In the genomic region with DNA sequence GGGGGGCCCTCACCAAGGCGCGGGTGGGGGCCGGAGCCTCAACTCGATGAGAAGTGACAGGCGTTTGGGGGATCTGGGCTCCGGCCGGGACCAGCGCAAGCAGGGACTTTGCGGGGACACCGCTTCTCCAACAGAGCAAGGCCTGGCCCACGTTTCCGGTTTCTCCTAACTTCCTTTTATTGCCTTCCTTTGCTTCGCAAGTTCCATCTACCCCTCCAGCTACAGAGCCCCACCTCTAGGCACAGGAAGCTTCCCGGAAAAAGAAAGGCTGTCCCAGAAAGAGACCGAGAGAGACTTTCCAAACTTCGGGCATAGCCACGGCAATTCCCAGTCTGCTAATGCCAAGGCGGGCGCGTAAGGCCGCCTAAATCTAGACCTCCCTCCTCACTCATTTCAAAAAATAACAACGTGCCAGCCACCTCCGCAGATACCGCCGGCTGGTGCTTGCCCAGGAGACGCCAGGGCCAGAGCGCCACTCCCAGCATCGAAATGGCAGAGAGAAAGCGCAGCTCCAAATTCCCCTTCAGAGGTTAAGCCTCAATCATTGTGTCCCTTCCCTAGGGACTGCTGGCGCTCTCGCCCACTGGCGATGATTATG, we compare ENCODE assay signal across 8 cellular contexts. TPM values are rescaled to one million over a fixed set of nuclear protein-coding genes. Genes with fewer than 3 reads are reported as not detected.
DNase-seq lines count a peak whose midpoint lies in the region; ATAC-seq and TF ChIP-seq lines count a peak whose summit lies in the region.
"Had no signal": no experiment of that assay in that cellular context is flagged by ENCODE, and none has a peak within 500 bp of the region (broad histone marks: within the 10 kb centered on the region; RNA-seq: fewer than 3 reads in every experiment).

No MANE protein-coding gene starts in this region.

- H3K79me2 ChIP-seq in osteoblast (ENCODE audit: insufficient read depth, low read length): no peaks in the 10 kb centered on the region

- H3K9me3 ChIP-seq in ES-I3 (ENCODE audit: control insufficient read depth, insufficient read depth, low read length) (no peaks in the 10 kb centered on the region), osteoblast (ENCODE audit: low read depth, low read length) (no peaks in the 10 kb centered on the region)

- H3K4me2 ChIP-seq in osteoblast (ENCODE audit: insufficient read depth, low read length): peak overlapping the region; percentile 39

- H2AFZ ChIP-seq in osteoblast (ENCODE audit: low read length): no peak overlapping the region

- DNase-seq in HL-60 (ENCODE audit: low read depth in 1 of 2, low spot score in 1 of 2) (peak in 1 of 2 experiments; percentile 36), ecto neural progenitor cell (ENCODE audit: low spot score) (peak; percentile 66), osteoblast (ENCODE audit: insufficient read length, low spot score, missing footprints) (peak; percentile 63)
- DNase-seq in stimulated activated CD4-positive, alpha-beta T cell treated with anti-CD3 and anti-CD28 coated beads, Interleukin-4, amount 100 ng/mL, for 24 hours: no peak

- H3K27ac ChIP-seq in HL-60 (replicated peaks) (no peak overlapping the region), osteoblast (ENCODE audit: low read depth, low read length) (no peak overlapping the region)

- ATAC-seq in HG03460 (IDR thresholded peaks at IDR 0.05; ENCODE audit: unreplicated experiment) (no peak), HG03442 (IDR thresholded peaks at IDR 0.05; ENCODE audit: unreplicated experiment) (no peak)
- ATAC-seq: HCT116 had no signal

- H3K4me1 ChIP-seq in ES-I3 (ENCODE audit: insufficient read depth, low read length) (peaks cover 19% of the 10 kb centered on the region), osteoblast (ENCODE audit: insufficient read depth, low read length) (peaks cover 5% of the 10 kb centered on the region)

- TF ChIP-seq CTCF in HL-60 (IDR thresholded peaks at IDR 0.05; ENCODE audit: insufficient read depth, low read length) (no peak), osteoblast (IDR thresholded peaks at IDR 0.05; ENCODE audit: extremely low read depth, low read depth, low read length) (no peak)

- H3K4me3 ChIP-seq in HL-60 (replicated peaks; ENCODE audit: insufficient read depth, low read length) (peak overlapping the region; percentile 3; the same call in 1 of the 2 replicates), osteoblast (ENCODE audit: insufficient read depth, low read length) (peak overlapping the region; percentile 19)

- peak overlapping the region; percentile 25; the same call in 1 of the 2 replicates for H3K9ac ChIP-seq in ES-I3 (ENCODE audit: low read depth, low read length)

- peaks cover 4% of the 10 kb centered on the region for H4K20me1 ChIP-seq in osteoblast (ENCODE audit: insufficient read depth, low read length)

- peaks cover 91% of the 10 kb centered on the region for H3K27me3 ChIP-seq in HL-60 (ENCODE audit: insufficient read depth, poor library complexity, severe bottlenecking)
- peaks cover 99% of the 10 kb centered on the region for H3K27me3 ChIP-seq in osteoblast (ENCODE audit: insufficient read depth, low read length)

- H3K36me3 ChIP-seq in ES-I3 (ENCODE audit: insufficient read depth, low read length) (no peaks in the 10 kb centered on the region), osteoblast (ENCODE audit: insufficient read depth, low read length) (no peaks in the 10 kb centered on the region)

RNA-seq across cellular contexts. Expression of gene PAX6, which starts 6.6 kb away (rescaled TPM):
- under 0.01 and 0.36 TPM in 2 replicates for total RNA-seq in osteoblast
